ENCODE assay signal across 25 cellular contexts in the genomic region with DNA sequence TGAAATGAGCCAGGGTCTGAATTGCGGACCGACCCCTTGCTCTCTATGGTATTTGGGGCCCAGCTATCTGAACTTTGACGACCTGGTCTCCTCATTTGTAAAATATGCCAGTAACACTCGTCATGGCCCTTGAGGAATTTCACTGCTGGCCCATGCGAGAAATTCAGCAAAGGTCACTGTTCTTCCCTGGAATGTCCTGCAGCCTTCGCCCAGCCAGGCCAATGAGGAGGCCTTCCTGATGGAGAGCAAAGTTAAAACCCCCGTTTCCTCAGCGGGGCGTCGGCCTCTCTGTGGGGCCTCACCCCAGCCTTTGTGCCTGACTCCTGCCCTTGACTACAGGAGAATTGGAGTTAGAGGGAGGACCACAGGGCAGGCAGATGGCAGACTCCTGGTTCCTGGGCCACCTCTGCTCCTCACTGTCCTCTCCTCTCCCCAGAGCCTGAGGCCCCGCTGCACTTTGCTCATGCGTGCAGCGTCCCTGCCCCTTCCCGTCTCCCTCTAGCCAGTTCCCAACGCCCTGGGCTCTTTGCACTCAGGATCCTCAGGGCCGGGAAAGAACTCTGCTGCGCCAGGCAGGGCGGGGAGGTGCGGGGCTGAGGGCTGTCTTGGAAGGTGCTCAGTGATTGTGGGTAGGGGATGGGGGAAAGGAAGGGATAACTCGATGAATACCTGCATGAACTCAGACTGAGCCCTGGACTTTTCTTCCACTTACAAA.
DNase-seq lines count a peak whose midpoint lies in the region; ATAC-seq, FAIRE-seq and TF ChIP-seq lines count a peak whose summit lies in the region.
"Had no signal": no experiment of that assay in that cellular context is flagged by ENCODE, and none has a peak within 500 bp of the region (broad histone marks: within the 10 kb centered on the region; RNA-seq: fewer than 3 reads in every experiment).

No MANE protein-coding gene starts in this region.

- H2AFZ ChIP-seq in HepG2 (ENCODE audit: low read length) (no peak overlapping the region), neural progenitor cell (replicated peaks) (peak overlapping the region; percentile 26)

- H3K9ac ChIP-seq in HepG2 (ENCODE audit: insufficient read depth, low read depth, low read length) (no peak overlapping the region), neural progenitor cell (no peak overlapping the region)
- H3K9ac ChIP-seq: KMS-11 had no signal

- H3K27ac ChIP-seq in HepG2 (ENCODE audit: extremely low read length, insufficient read depth, low read length) = no peak overlapping the region
- no peak overlapping the region for H3K27ac ChIP-seq in right lobe of liver
- no peak overlapping the region for H3K27ac ChIP-seq in neural progenitor cell
- H3K27ac ChIP-seq: 22Rv1, C4-2B, KMS-11, Peyer's patch had no signal

- CTCF ChIA-PET in HepG2 (lab: Yijun Ruan, JAX; ENCODE audit: low intra/inter-chr PET ratio, low total read pairs) = no interaction called here

- no peaks in the 10 kb centered on the region for H3K4me1 ChIP-seq in HepG2 (ENCODE audit: insufficient read depth, low read length)
- H3K4me1 ChIP-seq in right lobe of liver = no peaks in the 10 kb centered on the region
- H3K4me1 ChIP-seq in neural progenitor cell = peaks cover 4% of the 10 kb centered on the region
- H3K4me1 ChIP-seq: HAP-1, Peyer's patch had no signal

- H3K36me3 ChIP-seq in HepG2 (replicated peaks in 1 of 2; ENCODE audit: control insufficient read depth in 1 of 2, insufficient read depth in 2 of 2, low read length in 2 of 2) (no peaks in the 10 kb centered on the region), right lobe of liver (no peaks in the 10 kb centered on the region), neural progenitor cell (no peaks in the 10 kb centered on the region)
- H3K36me3 ChIP-seq: HAP-1, Peyer's patch had no signal

- TF ChIP-seq POLR2A in HepG2 (IDR thresholded peaks at IDR 0.05; ENCODE audit: insufficient read depth in 1 of 2, low read depth in 2 of 2, low read length in 2 of 2) = no peak
- TF ChIP-seq POLR2A in right lobe of liver (IDR thresholded peaks at IDR 0.05) = no peak

- H3K4me1 Mint-ChIP-seq in neural progenitor cell = peaks cover 21% of the 10 kb centered on the region
- H3K4me1 Mint-ChIP-seq: B cell had no signal

- no peak overlapping the region for H3K4me3 ChIP-seq in HepG2 (replicated peaks in 1 of 3; ENCODE audit: insufficient read depth in 1 of 3, low read depth in 2 of 3, low read length in 3 of 3)
- H3K4me3 ChIP-seq in right lobe of liver = no peak overlapping the region
- no peak overlapping the region for H3K4me3 ChIP-seq in neural progenitor cell
- H3K4me3 ChIP-seq: HAP-1, Peyer's patch had no signal

- no peak overlapping the region for H3K4me3 Mint-ChIP-seq in neural progenitor cell
- H3K4me3 Mint-ChIP-seq: B cell; CD8-positive, alpha-beta T cell; HFFc6 had no signal

- TF ChIP-seq CTCF in HepG2 (CRISPR knock-in tag; IDR thresholded peaks at IDR 0.05) (no peak), right lobe of liver (IDR thresholded peaks at IDR 0.05) (no peak), neural progenitor cell (IDR thresholded peaks at IDR 0.05) (no peak)

- WGBS in HepG2 (ENCODE audit: low lambda C conversion rate) = 20% methylated on average over 18 of the region's 20 CpGs
- 38% methylated on average over 11 of the region's 20 CpGs for WGBS in right lobe of liver (ENCODE audit: insufficient coverage, low coverage, low lambda C conversion rate, missing lambda C conversion rate)

- no peaks in the 10 kb centered on the region for H3K9me3 Mint-ChIP-seq in neural progenitor cell
- H3K9me3 Mint-ChIP-seq: CD8-positive, alpha-beta T cell had no signal

- no peak overlapping the region for H3K27ac Mint-ChIP-seq in neural progenitor cell
- H3K27ac Mint-ChIP-seq: B cell; CD8-positive, alpha-beta T cell; HFFc6 had no signal

- H3K79me2 ChIP-seq in HepG2 (ENCODE audit: insufficient read depth, low read length) (no peaks in the 10 kb centered on the region), neural progenitor cell (ENCODE audit: low read depth) (no peaks in the 10 kb centered on the region)

- TF ChIP-seq EP300 in HepG2 (IDR thresholded peaks at IDR 0.05; ENCODE audit: low read depth in 2 of 2, low read length in 2 of 2) (no peak), HepG2 (CRISPR knock-in tag; IDR thresholded peaks at IDR 0.05; ENCODE audit: borderline replicate concordance) (no peak)

- no peak for TF ChIP-seq RAD21 in HepG2 (CRISPR knock-in tag; IDR thresholded peaks at IDR 0.05)

- H4K20me1 ChIP-seq in HepG2 (ENCODE audit: insufficient read depth, low read length) (no peaks in the 10 kb centered on the region), neural progenitor cell (ENCODE audit: low read depth) (no peaks in the 10 kb centered on the region)

- BruUV-seq in HepG2 (replicated peaks; lab: Mats Ljungman, UMichigan) = no TSS peak

- no peak overlapping the region for H3K4me2 ChIP-seq in HepG2 (ENCODE audit: low read depth, low read length)
- no peak overlapping the region for H3K4me2 ChIP-seq in neural progenitor cell
- H3K4me2 ChIP-seq: KMS-11 had no signal

- in situ Hi-C loops in HepG2 (cut with HindIII; ENCODE audit: extremely low pct_ligation_motif_present, low pct_unique_long_range_greater_than_20kb) = no loop called here

- H3K27me3 Mint-ChIP-seq in neural progenitor cell (ENCODE audit: insufficient read depth, low read depth) = peaks cover 6% of the 10 kb centered on the region
- H3K27me3 Mint-ChIP-seq: B cell had no signal

- DNase-seq in HepG2 (ENCODE audit: low spot score) = no peak
- DNase-seq in right lobe of liver = no peak
- DNase-seq in left kidney (ENCODE audit: low read depth, low spot score) = peak; percentile 52
- DNase-seq in neural progenitor cell (ENCODE audit: low spot score) = no peak
- DNase-seq in sciatic nerve (ENCODE audit: low spot score) = peak; percentile 23
- DNase-seq in NCI-H1694 (lab: John Stamatoyannopoulos, UW) = no peak
- DNase-seq in EL = no peak
- DNase-seq in OCI-M1 (lab: John Stamatoyannopoulos, UW) = no peak
- DNase-seq: CD8-positive, alpha-beta T cell; DMS 273 treated with DMSO at 0.1 percent for 48 hours; DND-41; HFFc6; IMR-90; MM.1S; NCI-H2081; NCI-H2227 treated with DMSO at 0.1 percent for 48 hours; NCI-H69; Peyer's patch; SHP77 treated with DMSO at 0.1 percent for 48 hours had no signal

- ATAC-seq in HepG2 (peak; percentile 63), right lobe of liver (no peak), sciatic nerve (no peak)
- ATAC-seq: CD8-positive, alpha-beta T cell had no signal

- FAIRE-seq in HepG2 (lab: Jason Lieb, UNC) = no peak
- FAIRE-seq: GM18507 had no signal

- intact Hi-C loops in HepG2 (cut with micrococcal nuclease; ENCODE audit: unreplicated experiment) = no loop called here
- intact Hi-C loops in right lobe of liver (cut with DNase I) = no loop called here
- intact Hi-C loops in sciatic nerve (cut with DNase I) = no loop called here

- POLR2A ChIA-PET in HepG2 (lab: Yijun Ruan, JAX) = no interaction called here

- peaks cover 4 to 35% of the 10 kb centered on the region in 2 experiments; a peak in 3 of 5 replicates for H3K27me3 ChIP-seq in HepG2 (ENCODE audit: control insufficient read depth in 1 of 2, insufficient read depth in 2 of 2, low read length in 2 of 2)
- no peaks in the 10 kb centered on the region for H3K27me3 ChIP-seq in right lobe of liver
- H3K27me3 ChIP-seq in neural progenitor cell = no peaks in the 10 kb centered on the region
- H3K27me3 ChIP-seq: Peyer's patch had no signal

- no peaks in the 10 kb centered on the region for H3K9me3 ChIP-seq in HepG2 (ENCODE audit: low read length)
- no peaks in the 10 kb centered on the region for H3K9me3 ChIP-seq in right lobe of liver
- H3K9me3 ChIP-seq in neural progenitor cell (ENCODE audit: low read depth) = no peaks in the 10 kb centered on the region
- H3K9me3 ChIP-seq: HAP-1, Peyer's patch had no signal

- H3K36me3 Mint-ChIP-seq in neural progenitor cell = no peaks in the 10 kb centered on the region
- H3K36me3 Mint-ChIP-seq: CD8-positive, alpha-beta T cell had no signal

- H3F3A ChIP-seq in neural progenitor cell (ENCODE audit: low read depth) = no peaks in the 10 kb centered on the region

TF ChIP-seq in HepG2, 621 proteins besides CTCF, POLR2A, EP300 and RAD21 (continues in another document):
- TF ChIP-seq, protein P1, sequence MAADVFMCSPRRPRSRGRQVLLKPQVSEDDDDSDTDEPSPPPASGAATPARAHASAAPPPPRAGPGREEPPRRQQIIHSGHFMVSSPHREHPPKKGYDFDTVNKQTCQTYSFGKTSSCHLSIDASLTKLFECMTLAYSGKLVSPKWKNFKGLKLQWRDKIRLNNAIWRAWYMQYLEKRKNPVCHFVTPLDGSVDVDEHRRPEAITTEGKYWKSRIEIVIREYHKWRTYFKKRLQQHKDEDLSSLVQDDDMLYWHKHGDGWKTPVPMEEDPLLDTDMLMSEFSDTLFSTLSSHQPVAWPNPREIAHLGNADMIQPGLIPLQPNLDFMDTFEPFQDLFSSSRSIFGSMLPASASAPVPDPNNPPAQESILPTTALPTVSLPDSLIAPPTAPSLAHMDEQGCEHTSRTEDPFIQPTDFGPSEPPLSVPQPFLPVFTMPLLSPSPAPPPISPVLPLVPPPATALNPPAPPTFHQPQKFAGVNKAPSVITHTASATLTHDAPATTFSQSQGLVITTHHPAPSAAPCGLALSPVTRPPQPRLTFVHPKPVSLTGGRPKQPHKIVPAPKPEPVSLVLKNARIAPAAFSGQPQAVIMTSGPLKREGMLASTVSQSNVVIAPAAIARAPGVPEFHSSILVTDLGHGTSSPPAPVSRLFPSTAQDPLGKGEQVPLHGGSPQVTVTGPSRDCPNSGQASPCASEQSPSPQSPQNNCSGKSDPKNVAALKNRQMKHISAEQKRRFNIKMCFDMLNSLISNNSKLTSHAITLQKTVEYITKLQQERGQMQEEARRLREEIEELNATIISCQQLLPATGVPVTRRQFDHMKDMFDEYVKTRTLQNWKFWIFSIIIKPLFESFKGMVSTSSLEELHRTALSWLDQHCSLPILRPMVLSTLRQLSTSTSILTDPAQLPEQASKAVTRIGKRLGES (CRISPR knock-in tag; IDR thresholded peaks at IDR 0.05; ENCODE audit: borderline replicate concordance) = no peak
- TF ChIP-seq, protein P2, sequence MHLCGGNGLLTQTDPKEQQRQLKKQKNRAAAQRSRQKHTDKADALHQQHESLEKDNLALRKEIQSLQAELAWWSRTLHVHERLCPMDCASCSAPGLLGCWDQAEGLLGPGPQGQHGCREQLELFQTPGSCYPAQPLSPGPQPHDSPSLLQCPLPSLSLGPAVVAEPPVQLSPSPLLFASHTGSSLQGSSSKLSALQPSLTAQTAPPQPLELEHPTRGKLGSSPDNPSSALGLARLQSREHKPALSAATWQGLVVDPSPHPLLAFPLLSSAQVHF (CRISPR knock-in tag; IDR thresholded peaks at IDR 0.05) = no peak

Comparison
In these comparisons a context has a peak if more than half of its experiments do, and no peak if none do; other contexts are left out.
1. DNase-seq: peak in left kidney (single experiment) and sciatic nerve (single experiment); none in HepG2 (single experiment), right lobe of liver (0 of 3), neural progenitor cell (single experiment), NCI-H1694 (single experiment), EL (single experiment) and OCI-M1 (single experiment).